Comparison of ENCODE assay signal across 8 cellular contexts in the genomic region with DNA sequence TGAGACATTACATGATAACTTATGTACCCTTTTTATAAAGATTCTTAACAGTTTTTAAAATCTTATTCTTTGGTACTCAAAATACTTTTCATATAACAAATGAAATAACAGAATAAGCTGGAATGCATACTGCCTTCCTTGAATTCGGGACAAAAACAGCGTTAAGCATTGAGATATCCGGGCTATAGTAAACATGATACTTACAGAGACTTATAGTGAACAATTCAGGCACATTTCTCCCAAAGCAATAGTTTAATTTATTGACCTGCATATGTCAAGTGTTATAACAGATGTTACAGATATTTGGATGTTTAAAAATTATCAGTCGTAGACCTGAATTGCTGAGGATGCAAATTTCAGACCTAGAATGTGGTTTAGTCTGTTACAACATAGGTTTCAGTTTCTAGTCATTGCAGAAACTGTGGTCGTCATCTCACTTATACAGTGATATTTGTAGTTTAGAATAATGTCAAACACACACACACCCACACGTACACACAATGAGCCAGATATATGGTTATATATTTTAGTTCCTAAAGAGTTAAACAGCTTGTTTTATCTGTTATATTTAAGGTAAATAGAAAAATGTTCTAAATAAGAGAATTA.
DNase-seq lines count a peak whose midpoint lies in the region; ATAC-seq and TF ChIP-seq lines count a peak whose summit lies in the region.

No MANE protein-coding gene starts in this region.

- H4K20me1 ChIP-seq in BLaER1 treated with 17β-estradiol and CSF1 and Interleukin-3, amounts not matched to agents 10 nM and 100 nM: no peaks in the 10 kb centered on the region
- H4K20me1 ChIP-seq in PC-9 (ENCODE audit: insufficient read depth): no peaks in the 10 kb centered on the region

- H3K9me2 ChIP-seq in PC-9 (ENCODE audit: insufficient read depth): no peaks in the 10 kb centered on the region

- no peaks in the 10 kb centered on the region for H3K9me3 Mint-ChIP-seq in activated naive CD8-positive, alpha-beta T cell (ENCODE audit: low read depth)

- intact Hi-C loops in upper lobe of right lung (cut with DNase I): no loop called here
- intact Hi-C loops in PC-9 (cut with micrococcal nuclease; ENCODE audit: unreplicated experiment): no loop called here

- H3F3A ChIP-seq in PC-9 (ENCODE audit: insufficient read depth, low read depth): no peaks in the 10 kb centered on the region

- H3K27me3 ChIP-seq in BLaER1 treated with 17β-estradiol and CSF1 and Interleukin-3, amounts not matched to agents 10 nM and 100 nM: no peaks in the 10 kb centered on the region
- H3K27me3 ChIP-seq in upper lobe of right lung: no peaks in the 10 kb centered on the region
- no peaks in the 10 kb centered on the region for H3K27me3 ChIP-seq in PC-9 (ENCODE audit: insufficient read depth, low read depth)

- peak overlapping the region; percentile 28 for H3K4me3 Mint-ChIP-seq in activated naive CD8-positive, alpha-beta T cell

- no peaks in the 10 kb centered on the region for H3K79me2 ChIP-seq in PC-9 (ENCODE audit: low read depth)

- DNase-seq in upper lobe of right lung: no peak
- DNase-seq in activated effector memory CD4-positive, alpha-beta T cell treated with anti-CD3 and anti-CD28 coated beads, Interleukin-2, amount 50 U/mL, for 16 hours: no peak
- no peak for DNase-seq in NCI-H345 (lab: John Stamatoyannopoulos, UW)
- no peak for DNase-seq in PC-9

- peaks cover 0 to 39% (median 11%) of the 10 kb centered on the region in 11 experiments; a peak in 12 of 22 replicates for H3K36me3 ChIP-seq in BLaER1 treated with 17β-estradiol and CSF1 and Interleukin-3, amounts not matched to agents 10 nM and 100 nM
- no peaks in the 10 kb centered on the region for H3K36me3 ChIP-seq in upper lobe of right lung
- H3K36me3 ChIP-seq in PC-9 (ENCODE audit: low read depth): no peaks in the 10 kb centered on the region

- H2AFZ ChIP-seq in PC-9: no peak overlapping the region

- no peaks in the 10 kb centered on the region for H3K27me3 Mint-ChIP-seq in activated naive CD8-positive, alpha-beta T cell

- TF ChIP-seq CTCF in upper lobe of right lung (IDR thresholded peaks at IDR 0.05) (no peak), PC-9 (conservative IDR thresholded peaks at IDR 0.05) (no peak)

- no peak overlapping the region for H3K9ac ChIP-seq in BLaER1 treated with 17β-estradiol and CSF1 and Interleukin-3, amounts not matched to agents 10 nM and 100 nM

- H3K4me1 Mint-ChIP-seq in activated naive CD8-positive, alpha-beta T cell (ENCODE audit: low read depth): peaks cover 34% of the 10 kb centered on the region

- peak overlapping the region in 4 of 11 experiments; percentile 27 to 67 (median 60); a peak in 7 of 22 replicates for H3K27ac ChIP-seq in BLaER1 treated with 17β-estradiol and CSF1 and Interleukin-3, amounts not matched to agents 10 nM and 100 nM
- no peak overlapping the region for H3K27ac ChIP-seq in upper lobe of right lung
- no peak overlapping the region for H3K27ac ChIP-seq in PC-9

- H3K4me1 ChIP-seq in BLaER1 treated with 17β-estradiol and CSF1 and Interleukin-3, amounts not matched to agents 10 nM and 100 nM: peaks cover 0 to 46% (median 10%) of the 10 kb centered on the region in 10 experiments; a peak in 11 of 20 replicates
- no peaks in the 10 kb centered on the region for H3K4me1 ChIP-seq in upper lobe of right lung
- H3K4me1 ChIP-seq in PC-9 (replicated peaks; ENCODE audit: insufficient read depth): no peaks in the 10 kb centered on the region

- CTCF ChIA-PET in PC-9 (lab: Charles Lee): no interaction called here

- POLR2A ChIA-PET in PC-9 (lab: Charles Lee; ENCODE audit: unreplicated experiment): interaction anchor here (0.5 kb wide), 1 partner anchor 1373 kb away, joined by 8 read pairs; no protein-coding TSS in a partner anchor

- H3K27ac Mint-ChIP-seq in activated naive CD8-positive, alpha-beta T cell: no peak overlapping the region

- H3K4me2 ChIP-seq in BLaER1 treated with 17β-estradiol and CSF1 and Interleukin-3, amounts not matched to agents 10 nM and 100 nM: peak overlapping the region in 7 of 11 experiments; percentile 11 to 70 (median 45); a peak in 8 of 22 replicates
- H3K4me2 ChIP-seq in PC-9: no peak overlapping the region

- H3K36me3 Mint-ChIP-seq in activated naive CD8-positive, alpha-beta T cell: peaks cover 13% of the 10 kb centered on the region

- no TSS peak for BruUV-seq in PC-9 (replicated peaks; lab: Mats Ljungman, UMichigan)

- peak; percentile 98 for ATAC-seq in GM19395 (IDR thresholded peaks at IDR 0.05; ENCODE audit: unreplicated experiment)
- ATAC-seq in HG03378 (IDR thresholded peaks at IDR 0.05; ENCODE audit: unreplicated experiment): peak; percentile 100
- ATAC-seq in upper lobe of right lung: peak; percentile 65

- H3K4me3 ChIP-seq in BLaER1 treated with 17β-estradiol and CSF1 and Interleukin-3, amounts not matched to agents 10 nM and 100 nM: no peak overlapping the region
- H3K4me3 ChIP-seq in upper lobe of right lung (peak overlapping the region; percentile 15), PC-9 (no peak overlapping the region)

- 0 out of 22 replicates have a peak, but pooled peaks cover 0 to 6% (median 0%) of the 10 kb centered on the region in 11 experiments for H3K9me3 ChIP-seq in BLaER1 treated with 17β-estradiol and CSF1 and Interleukin-3, amounts not matched to agents 10 nM and 100 nM (replicated peaks in 1 of 11)
- H3K9me3 ChIP-seq in upper lobe of right lung (no peaks in the 10 kb centered on the region), PC-9 (ENCODE audit: insufficient read depth, low read depth) (no peaks in the 10 kb centered on the region)
